ENCODE assay signal across 8 cellular contexts in the genomic region with DNA sequence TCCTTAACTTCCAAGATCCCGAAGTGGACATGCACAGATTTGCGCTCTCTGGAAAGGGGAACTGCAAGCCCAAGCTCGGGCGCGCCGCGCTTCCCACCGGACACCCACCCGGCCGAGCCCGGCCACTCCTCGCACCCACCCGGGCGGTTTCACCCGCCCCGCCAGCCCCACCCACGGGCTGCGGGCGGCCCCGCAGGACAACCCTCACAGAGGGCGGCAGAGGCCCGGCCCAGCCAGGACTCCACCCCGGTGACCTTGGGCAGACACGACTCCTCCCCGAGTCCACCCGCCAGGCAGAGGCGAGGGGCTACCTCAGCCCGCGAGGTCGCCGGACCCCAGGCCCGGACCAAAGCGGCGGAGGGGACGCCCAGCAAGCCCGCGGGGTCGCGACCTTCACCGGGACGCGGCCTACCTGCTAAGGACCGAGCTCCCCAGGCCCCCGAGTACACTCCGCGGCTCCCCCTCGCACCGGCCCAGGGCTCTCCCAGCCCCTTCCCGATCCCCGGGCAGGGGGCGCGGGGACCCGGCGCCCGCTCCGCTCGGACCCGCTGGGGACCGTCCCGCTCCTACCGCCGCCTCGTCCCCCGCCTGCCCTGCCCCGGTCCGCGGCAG.
DNase-seq lines count a peak whose midpoint lies in the region; ATAC-seq and TF ChIP-seq lines count a peak whose summit lies in the region.
"Not testable (repeated sequence)": the region's sequence is repeated elsewhere in the genome, so short reads cannot be mapped to it uniquely, and the experiment has no call there.

No MANE protein-coding gene starts in this region.

- H3K36me3 Mint-ChIP-seq in T-helper 17 cell (ENCODE audit: low read depth) = not testable (repeated sequence)

- H3K9ac ChIP-seq in GM23248 = peak overlapping the region; percentile 88
- H3K9ac ChIP-seq in neural cell (ENCODE audit: low read length) = peak overlapping the region; percentile 76

- TF ChIP-seq RAD21 in neural cell (conservative IDR thresholded peaks at IDR 0.05) = not testable (repeated sequence)

- H3K9me3 ChIP-seq in GM23248 (ENCODE audit: low read depth); T-helper 17 cell (ENCODE audit: control insufficient read depth, low read length, poor library complexity, severe bottlenecking); breast epithelium; right atrium auricular region; neural cell (ENCODE audit: low read length); tibial nerve: not testable (repeated sequence)

- peak overlapping the region; percentile 97 for H2AFZ ChIP-seq in GM23248
- not testable (repeated sequence) for H2AFZ ChIP-seq in neural cell (ENCODE audit: low read depth, low read length)

- peak overlapping the region; percentile 81 for H3K4me3 Mint-ChIP-seq in T-helper 17 cell

- ATAC-seq in GM18498 (IDR thresholded peaks at IDR 0.05; ENCODE audit: unreplicated experiment) (peak; percentile 49), HG03432 (IDR thresholded peaks at IDR 0.05; ENCODE audit: unreplicated experiment) (peak; percentile 55), T-helper 17 cell (peak; percentile 51)

- H3K27ac ChIP-seq in GM23248 (0 out of 2 replicates have a peak overlapping the region, but pooled peaks have one; percentile 15), breast epithelium (peak overlapping the region; percentile 85 to 89), right atrium auricular region (peak overlapping the region; percentile 77 to 87), tibial nerve (peak overlapping the region; percentile 47 to 89 (median 86))
- H3K27ac ChIP-seq in neural cell (ENCODE audit: low read length) = not testable (repeated sequence)

- DNase-seq in GM23248; T-helper 17 cell; breast epithelium (ENCODE audit: low spot score in 2 of 2); right atrium auricular region (ENCODE audit: low spot score); tibial nerve (ENCODE audit: low spot score in 2 of 2): not testable (repeated sequence)

- H3K4me2 ChIP-seq in GM23248 (ENCODE audit: unreplicated experiment) = peak overlapping the region; percentile 73
- not testable (repeated sequence) for H3K4me2 ChIP-seq in neural cell (ENCODE audit: low read length)

- H3K36me3 ChIP-seq in GM23248 (ENCODE audit: low read depth); breast epithelium; right atrium auricular region; neural cell (ENCODE audit: insufficient read depth, low read length); tibial nerve: not testable (repeated sequence)

- in situ Hi-C loops in GM23248 (cut with MboI) = not testable (repeated sequence)

- peak overlapping the region; percentile 67 for H3K27ac Mint-ChIP-seq in T-helper 17 cell

- not testable (repeated sequence) for H3F3A ChIP-seq in GM23248 (ENCODE audit: insufficient read depth); neural cell (ENCODE audit: insufficient read depth, low read length, poor library complexity, severe bottlenecking)

- peaks cover 22% of the 10 kb centered on the region for H3K79me2 ChIP-seq in GM23248 (ENCODE audit: insufficient read depth)
- H3K79me2 ChIP-seq in neural cell (replicated peaks; ENCODE audit: insufficient read depth, low read length) = not testable (repeated sequence)

- TF ChIP-seq POLR2A in breast epithelium (IDR thresholded peaks at IDR 0.05); tibial nerve (IDR thresholded peaks at IDR 0.05): not testable (repeated sequence)

- TF ChIP-seq CTCF in breast epithelium (IDR thresholded peaks at IDR 0.05); right atrium auricular region (IDR thresholded peaks at IDR 0.05); neural cell (IDR thresholded peaks at IDR 0.05; ENCODE audit: poor library complexity, severe bottlenecking); tibial nerve (IDR thresholded peaks at IDR 0.05): not testable (repeated sequence)

- not testable (repeated sequence) for H3K4me1 Mint-ChIP-seq in T-helper 17 cell

- WGBS in GM23248 (ENCODE audit: low coverage in 1 of 2, low lambda C conversion rate in 2 of 2, missing lambda C conversion rate in 2 of 2), 2 experiments = 0 to 1% methylated on average over 17 to 20 of the region's 67 CpGs
- WGBS in tibial nerve, 2 donors = 0% methylated on average over 1 of the region's 67 CpGs; no CpG with 5 or more reads in 1 of the 2 donors

- H3K4me3 ChIP-seq in GM23248 = peak overlapping the region; percentile 89
- peak overlapping the region; percentile 63 to 76 (median 66) for H3K4me3 ChIP-seq in breast epithelium
- H3K4me3 ChIP-seq in right atrium auricular region = peak overlapping the region; percentile 77 to 83
- H3K4me3 ChIP-seq in neural cell (ENCODE audit: low read length) = peak overlapping the region; percentile 66
- H3K4me3 ChIP-seq in tibial nerve = peak overlapping the region; percentile 45 to 75 (median 58)

- intact Hi-C loops in breast epithelium (cut with DNase I; ENCODE audit: low total_unique reads) = not testable (repeated sequence)

- TF ChIP-seq EP300 in neural cell (conservative IDR thresholded peaks at IDR 0.05; ENCODE audit: poor library complexity, severe bottlenecking); tibial nerve (IDR thresholded peaks at IDR 0.05): not testable (repeated sequence)

- H3K27me3 ChIP-seq in GM23248 (replicated peaks; ENCODE audit: insufficient read depth); breast epithelium; right atrium auricular region; neural cell (ENCODE audit: insufficient read depth, low read depth, low read length); tibial nerve: not testable (repeated sequence)

- H3K4me1 ChIP-seq in GM23248 (ENCODE audit: insufficient read depth); breast epithelium; right atrium auricular region: not testable (repeated sequence)
- peaks cover 0 to 15% (median 0%) of the 10 kb centered on the region in 4 donors for H3K4me1 ChIP-seq in tibial nerve

- H3K9me2 ChIP-seq in GM23248 (ENCODE audit: insufficient read depth); neural cell (ENCODE audit: insufficient read depth, low read length): not testable (repeated sequence)

- H4K20me1 ChIP-seq in GM23248 (ENCODE audit: insufficient read depth); neural cell (ENCODE audit: insufficient read depth): not testable (repeated sequence)

- H3K27me3 Mint-ChIP-seq in T-helper 17 cell = not testable (repeated sequence)
